Comparison of ENCODE assay signal across 8 cellular contexts in the genomic region with DNA sequence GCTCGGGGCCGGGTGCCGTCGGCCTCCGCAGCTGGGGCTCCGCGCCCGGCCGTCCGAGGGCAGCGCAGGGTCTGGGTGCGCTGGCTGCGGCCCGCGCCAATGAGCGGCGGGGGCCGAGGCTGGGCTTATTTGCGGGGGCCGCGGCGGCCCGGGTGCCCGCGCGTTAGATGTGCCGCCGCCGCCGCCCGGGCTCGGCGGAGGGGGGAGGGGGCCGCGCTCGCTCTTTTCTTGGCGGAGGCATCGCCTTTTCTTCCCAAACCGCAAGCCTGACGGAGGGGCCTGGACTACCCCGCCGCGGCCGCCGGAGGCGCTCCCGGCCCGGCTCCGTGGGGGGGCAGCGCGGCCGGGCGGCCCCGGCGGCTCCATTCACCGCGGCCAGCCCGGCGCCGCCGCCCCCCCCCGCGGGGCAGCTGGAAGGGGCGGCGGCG. TPM values are rescaled to one million over a fixed set of nuclear protein-coding genes. Genes with fewer than 3 reads are reported as not detected.
DNase-seq lines count a peak whose midpoint lies in the region; ATAC-seq, FAIRE-seq and TF ChIP-seq lines count a peak whose summit lies in the region.

A gene (minus strand): TSS at position 101 of the 428 bp plus-strand sequence. CDS start 278 bp downstream, outside the sequence.

- no peaks in the 10 kb centered on the region for H3K9me3 Mint-ChIP-seq in T-cell

- no peaks in the 10 kb centered on the region for H3K36me3 Mint-ChIP-seq in T-cell

- WGBS in A549 (ENCODE audit: missing lambda C conversion rate): 0% methylated on average over 15 of the region's 66 CpGs
- 0 to 1% (median 1%) methylated on average over 11 to 63 of the region's 66 CpGs; no CpG with 5 or more reads in 1 of the 4 donors for WGBS in adrenal gland, 4 donors

- peak within 1 kb of the TSS; percentile 94 for H3K4me2 ChIP-seq in A549

- peaks cover 0 to 36% of the 10 kb centered on the region in 2 donors for H3K27me3 Mint-ChIP-seq in T-cell

- H3K27ac ChIP-seq in A549 (peak within 1 kb of the TSS; percentile 60 to 89), adrenal gland (no peak within 1 kb of the TSS)

- peak within 1 kb of the TSS in 2 of 3 donors; percentile 21 to 30 for H3K4me3 Mint-ChIP-seq in T-cell

- intact Hi-C loops in adrenal gland (cut with DNase I): loop anchor here in 1 of 2 donors (2.0 kb wide), 1 partner anchor 60 kb away; no protein-coding TSS in a partner anchor

- ATAC-seq in A549 (0 out of 6 replicates have a peak, but pooled peaks have one; percentile 9 to 12), T-cell (replicated peaks in 1 of 4) (peak in 1 of 4 experiments; percentile 10), HG02938 (IDR thresholded peaks at IDR 0.05; ENCODE audit: unreplicated experiment) (no peak)

- no peak for TF ChIP-seq EP300 in A549 (IDR thresholded peaks at IDR 0.05)

- peaks cover 0 to 13% (median 3%) of the 10 kb centered on the region in 3 donors for H3K4me1 Mint-ChIP-seq in T-cell

- CTCF ChIA-PET in A549 (lab: Yijun Ruan, JAX) (interaction anchor here (0.6 to 10.9 kb wide), 19 partner anchors 10 to 122 kb away, joined by 3 to 794 read pairs (median 29); a partner anchor contains a TSS), T-cell (lab: Charles Lee) (no interaction called here)

- FAIRE-seq in A549 (lab: Jason Lieb, UNC): no peak

- no peak within 1 kb of the TSS for H3K27ac Mint-ChIP-seq in T-cell

- TF ChIP-seq CTCF in A549 (IDR thresholded peaks at IDR 0.05): peak; percentile 41
- peak; percentile 26 for TF ChIP-seq CTCF in GM12873 (IDR thresholded peaks at IDR 0.05; ENCODE audit: insufficient read depth, low read depth, low read length, missing control alignments)
- TF ChIP-seq CTCF in adrenal gland (IDR thresholded peaks at IDR 0.05): peak in 2 of 6 experiments; percentile 12 to 32

- no peaks in the 10 kb centered on the region; the same call in 2 of the 3 replicates for H3K9me3 ChIP-seq in A549
- H3K9me3 ChIP-seq in adrenal gland (replicated peaks in 1 of 3): no peaks in the 10 kb centered on the region

- no peaks in the 10 kb centered on the region for H3K36me3 ChIP-seq in adrenal gland (replicated peaks in 1 of 2)

- peak within 1 kb of the TSS; percentile 52 for H3K4me3 ChIP-seq in A549
- peak within 1 kb of the TSS in 1 of 4 donors; percentile 61 for H3K4me3 ChIP-seq in adrenal gland

- DNase-seq in A549 (ENCODE audit: low read depth in 1 of 2, low spot score in 1 of 2) (peak in 1 of 2 experiments; percentile 62), T-cell (peak in 1 of 34 experiments; percentile 23), iPS-NIHi7 (ENCODE audit: extremely low spot score) (peak; percentile 71), adrenal gland (no peak), NCI-H187 (lab: John Stamatoyannopoulos, UW) (no peak), NCI-H2029 treated with DMSO at 0.1 percent for 48 hours (lab: John Stamatoyannopoulos, UW) (no peak)

- POLR2A ChIA-PET in A549 (lab: Yijun Ruan, JAX): interaction anchor here (0.7 to 2.2 kb wide), 2 partner anchors 62 to 137 kb away, joined by 4 to 8 read pairs; a partner anchor contains a TSS
- POLR2A ChIA-PET in T-cell (lab: Charles Lee): no interaction called here

- no peak for TF ChIP-seq RAD21 in A549 (conservative IDR thresholded peaks at IDR 0.05 in 1 of 2, IDR thresholded peaks at IDR 0.05 in 1 of 2)

- TF ChIP-seq POLR2A in A549 (IDR thresholded peaks at IDR 0.05; ENCODE audit: low read length): no peak
- TF ChIP-seq POLR2A in adrenal gland (IDR thresholded peaks at IDR 0.05): no peak

- peaks cover 35% of the 10 kb centered on the region for H3K27me3 ChIP-seq in adrenal gland

- H3K4me1 ChIP-seq in A549 (peaks cover 19% of the 10 kb centered on the region; the same call in 1 of the 3 replicates), adrenal gland (replicated peaks in 1 of 2) (peaks cover 9 to 11% of the 10 kb centered on the region in 2 donors)

TF ChIP-seq in A549, 52 proteins besides CTCF, POLR2A, EP300 and RAD21:
- TF ChIP-seq, protein P1, sequence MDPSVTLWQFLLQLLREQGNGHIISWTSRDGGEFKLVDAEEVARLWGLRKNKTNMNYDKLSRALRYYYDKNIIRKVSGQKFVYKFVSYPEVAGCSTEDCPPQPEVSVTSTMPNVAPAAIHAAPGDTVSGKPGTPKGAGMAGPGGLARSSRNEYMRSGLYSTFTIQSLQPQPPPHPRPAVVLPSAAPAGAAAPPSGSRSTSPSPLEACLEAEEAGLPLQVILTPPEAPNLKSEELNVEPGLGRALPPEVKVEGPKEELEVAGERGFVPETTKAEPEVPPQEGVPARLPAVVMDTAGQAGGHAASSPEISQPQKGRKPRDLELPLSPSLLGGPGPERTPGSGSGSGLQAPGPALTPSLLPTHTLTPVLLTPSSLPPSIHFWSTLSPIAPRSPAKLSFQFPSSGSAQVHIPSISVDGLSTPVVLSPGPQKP (IDR thresholded peaks at IDR 0.05; ENCODE audit: low read depth, low read length): no peak
- TF ChIP-seq HOXA7 (CRISPR knock-in tag; IDR thresholded peaks at IDR 0.05) (no peak), MYC (IDR thresholded peaks at IDR 0.05; ENCODE audit: borderline replicate concordance, low read length) (no peak), RCOR1 (IDR thresholded peaks at IDR 0.05; ENCODE audit: low read depth, low read length) (no peak), ZSCAN20 (CRISPR knock-in tag; IDR thresholded peaks at IDR 0.05) (no peak), MAFK (IDR thresholded peaks at IDR 0.05; ENCODE audit: partially characterized antibody) (no peak), HOXB5 (CRISPR knock-in tag; IDR thresholded peaks at IDR 0.05) (no peak)
- TF ChIP-seq, protein P2, sequence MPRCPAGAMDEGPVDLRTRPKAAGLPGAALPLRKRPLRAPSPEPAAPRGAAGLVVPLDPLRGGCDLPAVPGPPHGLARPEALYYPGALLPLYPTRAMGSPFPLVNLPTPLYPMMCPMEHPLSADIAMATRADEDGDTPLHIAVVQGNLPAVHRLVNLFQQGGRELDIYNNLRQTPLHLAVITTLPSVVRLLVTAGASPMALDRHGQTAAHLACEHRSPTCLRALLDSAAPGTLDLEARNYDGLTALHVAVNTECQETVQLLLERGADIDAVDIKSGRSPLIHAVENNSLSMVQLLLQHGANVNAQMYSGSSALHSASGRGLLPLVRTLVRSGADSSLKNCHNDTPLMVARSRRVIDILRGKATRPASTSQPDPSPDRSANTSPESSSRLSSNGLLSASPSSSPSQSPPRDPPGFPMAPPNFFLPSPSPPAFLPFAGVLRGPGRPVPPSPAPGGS (IDR thresholded peaks at IDR 0.05): no peak

RNA-seq across cellular contexts. Expression of the gene that starts here (rescaled TPM):
- polyA plus RNA-seq in A549 (2011; rRNA removed) (0.06 and 0.08 TPM in 2 replicates), A549 (2017; fragmentation: RNase III; extraction: RNeasy Plus Mini Kit Qiagen cat#74134 plus additional on column Dnase treatment) (0.45 to 0.92 TPM (median 0.91 TPM) in 3 replicates), adrenal gland (under 1 TPM in 2 of 3 donors, not detected in 1; 0.07 to 0.40 TPM)
- polyA plus RNA-seq in A549 (2012; cell fraction: cytosol; rRNA removed): 0.36 and 0.41 TPM in 2 replicates
- 1.0 and 1.1 TPM in 2 replicates for polyA plus RNA-seq in A549 (2012; cell fraction: nucleus; rRNA removed)
- polyA minus RNA-seq in A549 (2011; rRNA and poly(A)+ RNA removed): not detected in 2 replicates
- total RNA-seq in T-cell (under 1 TPM in 3 of 5 donors, not detected in 2; 0.13 to 0.33 (median 0.29) TPM), adrenal gland (1 to 10 TPM in 2 of 8 donors, under 1 TPM in 4, not detected in 2; 0.11 to 9.7 (median 0.82) TPM)

Comparison
In these comparisons a context has a peak if more than half of its experiments do, and no peak if none do; other contexts are left out.
1. H3K27ac ChIP-seq: peak in A549 (2 of 2); none in adrenal gland (0 of 5).